ENCODE assay signal across 17 cellular contexts in the genomic region with DNA sequence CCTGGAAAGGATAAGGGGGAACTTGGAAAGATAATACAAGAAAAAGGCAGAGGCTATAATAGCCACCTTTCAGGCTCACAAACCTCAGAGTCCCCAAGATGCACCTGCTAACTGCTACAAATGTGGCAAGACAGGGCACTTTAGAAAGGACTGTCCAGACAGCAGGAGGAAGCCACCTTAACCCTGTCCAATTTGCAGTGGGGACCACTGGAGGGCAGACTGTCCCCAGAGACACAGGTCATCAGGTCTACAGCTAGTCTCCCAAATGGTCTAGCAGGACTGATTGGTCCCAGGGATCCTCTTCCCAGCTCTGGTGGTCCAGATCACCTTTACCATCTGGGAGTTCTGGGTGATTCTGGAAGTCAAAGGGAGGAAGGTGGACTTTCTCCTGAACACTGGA.
DNase-seq lines count a peak whose midpoint lies in the region; ATAC-seq and TF ChIP-seq lines count a peak whose summit lies in the region.
"Had no signal": no experiment of that assay in that cellular context is flagged by ENCODE, and none has a peak within 500 bp of the region (broad histone marks: within the 10 kb centered on the region; RNA-seq: fewer than 3 reads in every experiment).

No MANE protein-coding gene starts in this region.

- BruUV-seq in Calu3 (replicated peaks; lab: Mats Ljungman, UMichigan) = no TSS peak

- H3K27ac ChIP-seq in RWPE2 (ENCODE audit: poor library complexity, severe bottlenecking) = no peak overlapping the region

- H3K27me3 Mint-ChIP-seq in Calu3 (ENCODE audit: unreplicated experiment) = no peaks in the 10 kb centered on the region
- H3K27me3 Mint-ChIP-seq: memory B cell had no signal

- no peak for TF ChIP-seq CTCF in Calu3 (IDR thresholded peaks at IDR 0.05; ENCODE audit: unreplicated experiment)
- TF ChIP-seq CTCF in RWPE2 (IDR thresholded peaks at IDR 0.05; ENCODE audit: poor library complexity, severe bottlenecking) = peak; percentile 21

- no peak overlapping the region for H3K4me3 ChIP-seq in RWPE2 (ENCODE audit: severe bottlenecking)

- DNase-seq in Calu3 (peak; percentile 41), HS-27A (ENCODE audit: low read depth) (peak; percentile 39), RWPE2 (ENCODE audit: low spot score) (no peak), iPS-NIHi11 (ENCODE audit: low spot score) (peak; percentile 31), NCI-H446 (lab: John Stamatoyannopoulos, UW) (no peak), mucosa of gallbladder (ENCODE audit: low spot score) (no peak)
- DNase-seq: activated CD8-positive, alpha-beta memory T cell treated with anti-CD3 and anti-CD28 coated beads, Interleukin-2, amount 50 U/mL, for 48 hours; effector CD4-positive, alpha-beta T cell; glutamatergic neuron; HCEC 1CT; NCI-H510A treated with DMSO at 0.1 percent for 48 hours; stimulated activated CD4-positive, alpha-beta T cell treated with anti-CD3 and anti-CD28 coated beads, Interleukin-2, amount 100 ng/mL, for 24 hours; stimulated activated naive CD4-positive, alpha-beta T cell had no signal

- H3K9me3 ChIP-seq in RWPE2 (ENCODE audit: severe bottlenecking) = no peaks in the 10 kb centered on the region

- peaks cover 7% of the 10 kb centered on the region for H3K4me1 ChIP-seq in RWPE2 (ENCODE audit: insufficient read depth, poor library complexity, severe bottlenecking)

- no peak overlapping the region for H3K4me3 Mint-ChIP-seq in Calu3 (ENCODE audit: low read depth, unreplicated experiment)
- H3K4me3 Mint-ChIP-seq: CD14-positive monocyte, memory B cell had no signal

- intact Hi-C loops in Calu3 (cut with micrococcal nuclease; ENCODE audit: unreplicated experiment) = loop anchor here (1.0 kb wide), 2 partner anchors 63 to 879 kb away; no protein-coding TSS in a partner anchor

- peak; percentile 43; the same call in 1 of the 3 replicates for ATAC-seq in RWPE2 (ENCODE audit: low read depth)
- no peak for ATAC-seq in GM19452 (IDR thresholded peaks at IDR 0.05; ENCODE audit: unreplicated experiment)
- no peak for ATAC-seq in activated CD4-positive, CD25-positive, alpha-beta regulatory T cell treated with anti-CD3 and anti-CD28 coated beads, Interleukin-2, amount 50 U/mL, for 24 hours

- CTCF ChIA-PET in Calu3 (lab: Charles Lee) = no interaction called here

- H3K9me3 Mint-ChIP-seq in Calu3 (ENCODE audit: low read depth, unreplicated experiment) = peaks cover 7% of the 10 kb centered on the region
- H3K9me3 Mint-ChIP-seq: memory B cell had no signal

- H3K4me1 Mint-ChIP-seq in Calu3 (ENCODE audit: low read depth, unreplicated experiment) = peaks cover 5% of the 10 kb centered on the region
- H3K4me1 Mint-ChIP-seq: CD14-positive monocyte, memory B cell had no signal

- H3K36me3 ChIP-seq in RWPE2 (ENCODE audit: low read depth) = no peaks in the 10 kb centered on the region

- no peaks in the 10 kb centered on the region for H3K36me3 Mint-ChIP-seq in Calu3 (ENCODE audit: insufficient read depth, unreplicated experiment)
- H3K36me3 Mint-ChIP-seq: CD14-positive monocyte, memory B cell had no signal

- no peaks in the 10 kb centered on the region for H3K27me3 ChIP-seq in RWPE2 (ENCODE audit: insufficient read depth, poor library complexity, severe bottlenecking)

- H3K27ac Mint-ChIP-seq in Calu3 (ENCODE audit: unreplicated experiment) = no peak overlapping the region
- H3K27ac Mint-ChIP-seq: CD14-positive monocyte, memory B cell had no signal

Comparison
In these comparisons a context has a peak if more than half of its experiments do, and no peak if none do; other contexts are left out.
1. DNase-seq: peak in Calu3 (single experiment), HS-27A (single experiment) and iPS-NIHi11 (single experiment); none in RWPE2 (single experiment), NCI-H446 (0 of 2) and mucosa of gallbladder (single experiment).